8 cellular contexts compared by ENCODE assay signal in the genomic region with DNA sequence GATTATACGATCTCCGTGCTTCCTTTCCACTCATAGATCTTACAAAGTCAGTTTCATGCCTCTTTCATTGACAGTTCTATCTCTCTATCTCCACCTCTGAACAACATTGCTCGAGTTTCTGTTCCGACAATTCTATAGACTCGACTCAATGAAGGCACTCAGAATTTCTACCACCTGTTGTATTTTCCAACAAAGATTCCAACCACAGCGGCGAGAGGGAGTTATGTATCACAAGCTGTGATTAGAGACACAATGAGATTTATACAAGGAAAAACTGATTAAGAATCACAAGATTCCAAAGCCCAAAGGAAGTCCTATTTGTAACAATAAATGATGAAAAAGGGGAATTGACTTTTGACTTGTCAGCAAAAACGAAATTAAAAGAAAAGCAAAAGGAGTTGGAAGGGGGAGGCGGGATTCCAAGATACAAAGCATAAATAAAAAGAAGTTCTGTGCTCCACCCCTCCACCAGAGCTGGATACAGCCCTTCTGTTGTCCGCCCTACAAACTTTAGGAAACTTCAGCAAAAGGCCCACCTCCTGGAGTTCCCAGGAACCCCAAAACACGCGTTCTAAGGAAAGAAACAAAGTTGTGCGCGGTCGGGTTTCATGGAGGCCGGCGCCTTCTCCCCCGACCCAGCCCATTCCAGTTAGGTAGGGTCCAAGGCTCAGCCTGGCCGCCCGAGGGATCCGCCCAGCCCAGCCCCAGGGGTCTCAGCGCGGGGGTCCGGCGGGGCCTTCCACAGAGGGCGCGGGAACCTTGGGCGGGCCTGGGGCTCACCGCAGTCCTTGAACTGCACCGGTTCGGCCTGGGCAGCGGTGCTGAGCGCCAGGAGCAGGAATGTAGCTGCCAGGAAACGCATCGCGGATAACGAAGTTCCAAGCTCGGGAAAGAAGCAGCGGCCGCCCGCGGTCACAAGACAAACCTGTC. TPM values are rescaled to one million over a fixed set of nuclear protein-coding genes. Genes with fewer than 3 reads are reported as not detected.
DNase-seq lines count a peak whose midpoint lies in the region; ATAC-seq and TF ChIP-seq lines count a peak whose summit lies in the region.

NPC2 (minus strand) TSS at position 893 of the 930 bp plus-strand sequence; CDS start at position 862, 31 bp downstream.

- 0% methylated on average over 42 of the region's 42 CpGs for WGBS in lung, 2 donors
- WGBS in tibial nerve, 2 donors: 1% methylated on average over 18 to 24 of the region's 42 CpGs

- H3K27ac Mint-ChIP-seq in Caco-2 (ENCODE audit: unreplicated experiment) (no peak within 1 kb of the TSS), chondrocyte (ENCODE audit: unreplicated experiment) (peak within 1 kb of the TSS; percentile 85)

- BruUV-seq in Caco-2 (replicated peaks; lab: Mats Ljungman, UMichigan): TSS peak; percentile 61

- intact Hi-C loops in Caco-2 (cut with micrococcal nuclease; ENCODE audit: unreplicated experiment): loop anchor here (1.0 to 5.0 kb wide), 2 partner anchors 55 to 130 kb away; no protein-coding TSS in a partner anchor

- DNase-seq in Caco-2: no peak
- DNase-seq in M059J (ENCODE audit: low read depth): peak; percentile 30
- DNase-seq in chondrocyte (ENCODE audit: low spot score): no peak
- no peak for DNase-seq in lung (ENCODE audit: low spot score)
- DNase-seq in tibial nerve (ENCODE audit: low spot score in 2 of 2): no peak
- DNase-seq in stimulated activated CD8-positive, alpha-beta memory T cell treated with anti-CD3 and anti-CD28 coated beads, Interleukin-4, amount 100 ng/mL, for 48 hours: no peak
- DNase-seq in activated CD4-positive, alpha-beta T cell treated with anti-CD3 and anti-CD28 coated beads, Interleukin-2, amount 50 U/mL, for 4 hours: no peak

- CTCF ChIA-PET in Caco-2 (lab: Charles Lee): interaction anchor here (0.6 to 1.3 kb wide), 8 partner anchors 10 to 312 kb away, joined by 3 to 8 read pairs (median 4); partner anchors contain the start of gene VRTN

- ATAC-seq in GM21619 (IDR thresholded peaks at IDR 0.05; ENCODE audit: unreplicated experiment) (peak; percentile 3), lung (ENCODE audit: insufficient read depth, low FRiP score) (no peak)

- peak within 1 kb of the TSS; percentile 97 for H3K4me3 ChIP-seq in Caco-2 (ENCODE audit: low read depth, low read length)
- H3K4me3 ChIP-seq in lung: peak within 1 kb of the TSS; percentile 93
- H3K4me3 ChIP-seq in tibial nerve: peak within 1 kb of the TSS; percentile 61 to 95 (median 86)

- H3K4me1 ChIP-seq in Caco-2 (peaks cover 30% of the 10 kb centered on the region), lung (ENCODE audit: control insufficient read depth in 2 of 2, insufficient read depth in 2 of 2, low read length in 2 of 2) (peaks cover 2 to 25% of the 10 kb centered on the region in 2 donors), tibial nerve (peaks cover 0 to 54% (median 20%) of the 10 kb centered on the region in 4 donors)

- H3K27me3 ChIP-seq in Caco-2 (replicated peaks; ENCODE audit: control insufficient read depth, insufficient read depth, low read length): no peaks in the 10 kb centered on the region
- H3K27me3 ChIP-seq in lung (ENCODE audit: control insufficient read depth, insufficient read depth): no peaks in the 10 kb centered on the region
- H3K27me3 ChIP-seq in tibial nerve: no peaks in the 10 kb centered on the region

- no peaks in the 10 kb centered on the region for H3K9me3 ChIP-seq in Caco-2
- no peaks in the 10 kb centered on the region for H3K9me3 ChIP-seq in lung (ENCODE audit: control insufficient read depth in 2 of 2, insufficient read depth in 1 of 2, low read length in 1 of 2)
- no peaks in the 10 kb centered on the region for H3K9me3 ChIP-seq in tibial nerve

- peak; percentile 68 to 89 for TF ChIP-seq POLR2A in tibial nerve (IDR thresholded peaks at IDR 0.05)

- peak; percentile 53 to 92 for TF ChIP-seq EP300 in tibial nerve (IDR thresholded peaks at IDR 0.05)

- peaks cover 11% of the 10 kb centered on the region for H3K36me3 Mint-ChIP-seq in Caco-2 (ENCODE audit: insufficient read depth, unreplicated experiment)
- peaks cover 2% of the 10 kb centered on the region for H3K36me3 Mint-ChIP-seq in chondrocyte (ENCODE audit: low read depth)

- H3K27me3 Mint-ChIP-seq in Caco-2 (ENCODE audit: insufficient read depth, unreplicated experiment) (no peaks in the 10 kb centered on the region), chondrocyte (ENCODE audit: low read depth) (no peaks in the 10 kb centered on the region)

- peak within 1 kb of the TSS; percentile 94 to 98 for H3K27ac ChIP-seq in lung (ENCODE audit: low read depth in 1 of 2, low read length in 1 of 2)
- peak within 1 kb of the TSS; percentile 85 to 99 (median 92) for H3K27ac ChIP-seq in tibial nerve

- H3K9me3 Mint-ChIP-seq in Caco-2 (ENCODE audit: unreplicated experiment) (no peaks in the 10 kb centered on the region), chondrocyte (ENCODE audit: low read depth) (no peaks in the 10 kb centered on the region)

- H3K36me3 ChIP-seq in Caco-2 (ENCODE audit: control insufficient read depth, insufficient read depth, low read length): no peaks in the 10 kb centered on the region
- peaks cover 0 to 2% of the 10 kb centered on the region in 2 donors for H3K36me3 ChIP-seq in lung (ENCODE audit: control insufficient read depth in 2 of 2, insufficient read depth in 2 of 2, low read length in 2 of 2)
- H3K36me3 ChIP-seq in tibial nerve: peaks cover 0 to 9% (median 0%) of the 10 kb centered on the region in 3 donors

- H3K4me3 Mint-ChIP-seq in Caco-2 (ENCODE audit: unreplicated experiment) (no peak within 1 kb of the TSS), chondrocyte (ENCODE audit: unreplicated experiment) (no peak within 1 kb of the TSS)

- TF ChIP-seq CTCF in Caco-2 (IDR thresholded peaks at IDR 0.05; ENCODE audit: insufficient read depth in 1 of 2, low read depth in 1 of 2, low read length in 1 of 2, severe bottlenecking in 1 of 2, unreplicated experiment in 1 of 2): no peak
- TF ChIP-seq CTCF in chondrocyte (IDR thresholded peaks at IDR 0.05): no peak
- TF ChIP-seq CTCF in lung (IDR thresholded peaks at IDR 0.05; ENCODE audit: control extremely low read depth, extremely low read depth): no peak
- TF ChIP-seq CTCF in tibial nerve (IDR thresholded peaks at IDR 0.05): no peak

- H3K4me1 Mint-ChIP-seq in Caco-2 (ENCODE audit: low read depth, unreplicated experiment): peaks cover 7% of the 10 kb centered on the region
- peaks cover 37% of the 10 kb centered on the region for H3K4me1 Mint-ChIP-seq in chondrocyte (ENCODE audit: low read depth)

- POLR2A ChIA-PET in Caco-2 (lab: Charles Lee): interaction anchor here (0.6 to 1.3 kb wide), 6 partner anchors 28 to 646 kb away, joined by 3 to 6 read pairs (median 4); no protein-coding TSS in a partner anchor

RNA-seq across cellular contexts. Expression of gene NPC2, which starts in this region (rescaled TPM):
- total RNA-seq in Caco-2 (2022) (242 and 291 TPM in 2 replicates), chondrocyte (209 to 313 TPM (median 212 TPM) in 3 replicates), lung (1,000 to 10,000 TPM in 1 of 2 donors, 100 to 1,000 TPM in 1; 922 to 1,175 TPM), tibial nerve (100 to 1,000 TPM; 225 to 510 (median 340) TPM)
- total RNA-seq in M059J (2014; rRNA removed; shearing (Covaris generic)): 390 and 816 TPM in 2 replicates
- 1,000 to 10,000 TPM; 1,205 to 1,539 TPM for polyA plus RNA-seq in lung
